ENCODE assay signal across 36 cellular contexts in the genomic region with DNA sequence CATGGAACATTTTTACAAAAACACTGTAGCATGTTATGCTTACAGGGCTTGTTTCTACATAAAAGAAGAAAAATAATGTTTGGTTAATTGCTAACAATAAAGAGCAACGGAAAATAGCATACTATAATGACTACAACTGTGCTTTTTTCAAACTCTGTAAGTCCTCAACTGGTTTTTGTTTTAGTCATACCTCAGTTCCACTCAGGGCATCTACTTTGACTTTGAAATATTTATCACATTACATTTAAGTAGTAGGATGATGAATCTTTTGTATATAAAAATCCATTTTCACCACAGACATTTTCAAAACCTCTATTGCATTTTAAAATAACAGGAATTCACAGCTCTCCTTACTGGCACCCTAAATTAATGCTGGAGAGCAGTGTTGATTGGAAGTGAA.
"Had no signal": no experiment of that assay in that cellular context is flagged by ENCODE, and none has a peak within 500 bp of the region (broad histone marks: within the 10 kb centered on the region; RNA-seq: fewer than 3 reads in every experiment).

No MANE protein-coding gene starts in this region.

- H3K4me1 ChIP-seq: adrenal gland had no signal

- H3K4me3 ChIP-seq: adrenal gland, MG63, SJCRH30, SK-N-MC had no signal

- ATAC-seq: activated CD8-positive, alpha-beta memory T cell treated with anti-CD3 and anti-CD28 coated beads, Interleukin-2, amount 10 ng/mL, durations not matched to agents 7 days and 5 days; activated T-cell treated with anti-CD3 and anti-CD28 coated beads, Interleukin-2, amount 50 U/mL, for 72 hours; activated T-helper 17 cell treated with anti-CD3 and anti-CD28 coated beads, Interleukin-2, amount 50 U/mL, for 72 hours had no signal

- H3K9me3 ChIP-seq: adrenal gland, MG63, SJCRH30 had no signal

- H3K27ac ChIP-seq: adrenal gland, SJCRH30, SK-N-MC, WERI-Rb-1 had no signal

- H3K27me3 ChIP-seq: adrenal gland, MG63, SJCRH30 had no signal

- DNase-seq: activated CD4-positive, alpha-beta memory T cell treated with anti-CD3 and anti-CD28 coated beads, Interleukin-2, amount 10 ng/mL, durations not matched to agents 7 days and 5 days; activated CD4-positive, alpha-beta T cell treated with anti-CD3 and anti-CD28 coated beads for 1 hour; activated CD4-positive, alpha-beta T cell treated with anti-CD3 and anti-CD28 coated beads for 48 hours; activated CD4-positive, CD25-positive, alpha-beta regulatory T cell; activated CD8-positive, alpha-beta memory T cell treated with anti-CD3 and anti-CD28 coated beads for 24 hours; activated CD8-positive, alpha-beta memory T cell treated with anti-CD3 and anti-CD28 coated beads, Interleukin-2, amount 10 ng/mL, durations not matched to agents 7 days and 5 days; activated CD8-positive, alpha-beta memory T cell treated with anti-CD3 and anti-CD28 coated beads, Interleukin-2, amount 50 U/mL, for 48 hours; activated effector memory CD4-positive, alpha-beta T cell treated with anti-CD3 and anti-CD28 coated beads, Interleukin-2, amount 50 U/mL, for 16 hours; activated naive CD4-positive, alpha-beta T cell treated with Interleukin-2 at 50 U/mL for 16 hours; activated naive CD8-positive, alpha-beta T cell treated with anti-CD3 and anti-CD28 coated beads, Interleukin-2, amount 10 ng/mL, durations not matched to agents 7 days and 5 days; activated T-cell treated with anti-CD3 and anti-CD28 coated beads, Interleukin-2, amount 50 U/mL, for 72 hours; adrenal gland; caudate nucleus; cerebellar nuclear complex; Kasumi-1; KG1; MG63; NCI-H1048; NCI-H1105 treated with DMSO at 0.1 percent for 48 hours; NCI-H1436; NCI-H1694; NCI-H2029; NCI-H2171 treated with DMSO at 0.1 percent for 48 hours; NCI-H2227 treated with DMSO at 0.1 percent for 48 hours; NCI-H446 treated with DMSO at 0.1 percent for 48 hours; NCI-H524; NCI-H69; NCI-H82; NK-92 treated with Interleukin-12 subunit alpha and Interleukin-12 subunit beta, amount 100 ng/mL, for 24 hours; OCI-M1; SHP77; SJCRH30; T1000; WERI-Rb-1 had no signal

- H3K36me3 ChIP-seq: adrenal gland, SJCRH30, WERI-Rb-1 had no signal
